ENCODE assay signal across 11 cellular contexts in genomic region chr15:45589296-45589695, GRCh38. TPM values are rescaled to one million over a fixed set of nuclear protein-coding genes. Genes with fewer than 3 reads are reported as not detected.
DNase-seq lines count a peak whose midpoint lies in the region; ATAC-seq, FAIRE-seq and TF ChIP-seq lines count a peak whose summit lies in the region.
"Had no signal": no experiment of that assay in that cellular context is flagged by ENCODE, and none has a peak within 500 bp of the region (broad histone marks: within the 10 kb centered on the region; RNA-seq: fewer than 3 reads in every experiment).

No MANE protein-coding gene starts in this region.

- no peaks in the 10 kb centered on the region for H3K36me3 ChIP-seq in CD4-positive, alpha-beta memory T cell (ENCODE audit: insufficient read depth, low read length)
- no peaks in the 10 kb centered on the region; the same call in 1 of the 2 replicates for H3K36me3 ChIP-seq in MM.1S (replicated peaks; ENCODE audit: insufficient read depth, low read length)

- H3K27ac ChIP-seq in CD4-positive, alpha-beta memory T cell (ENCODE audit: low read depth, low read length) = no peak overlapping the region
- H3K27ac ChIP-seq in MM.1S (ENCODE audit: low read length) = no peak overlapping the region

- H3K27me3 ChIP-seq in CD4-positive, alpha-beta memory T cell (ENCODE audit: insufficient read depth, low read length) = no peaks in the 10 kb centered on the region
- no peaks in the 10 kb centered on the region for H3K27me3 ChIP-seq in MM.1S (replicated peaks; ENCODE audit: insufficient read depth, low read length)

- POLR2A ChIA-PET in CD4-positive, alpha-beta memory T cell (lab: Charles Lee; ENCODE audit: partially characterized antibody) = interaction anchor here (3.8 kb wide), 2 partner anchors 45 to 187 kb away, joined by 39 to 44 read pairs; partner anchors contain the start of gene SQOR

- H3K4me3 Mint-ChIP-seq in CD4-positive, alpha-beta memory T cell = peak overlapping the region in 6 of 8 donors; percentile 26 to 100 (median 100)
- H3K4me3 Mint-ChIP-seq in chondrocyte (ENCODE audit: unreplicated experiment) (peak overlapping the region; percentile 99), nephron (peak overlapping the region; percentile 95 to 97 (median 95))

- CTCF ChIA-PET in CD4-positive, alpha-beta memory T cell (lab: Charles Lee; ENCODE audit: partially characterized antibody) = interaction anchor here (1.0 to 4.4 kb wide), 3 partner anchors 24 to 158 kb away, joined by 3 to 32 read pairs (median 9); no protein-coding TSS in a partner anchor

- peaks cover 83% of the 10 kb centered on the region for H3K79me2 ChIP-seq in MM.1S (ENCODE audit: low read length)

- TF ChIP-seq CTCF in MM.1S (IDR thresholded peaks at IDR 0.05; ENCODE audit: low read length) (no peak), chondrocyte (IDR thresholded peaks at IDR 0.05) (no peak), nephron (IDR thresholded peaks at IDR 0.05; ENCODE audit: unreplicated experiment in 3 of 3) (no peak)

- peaks cover 6 to 26% of the 10 kb centered on the region in 2 donors for H3K36me3 Mint-ChIP-seq in CD4-positive, alpha-beta memory T cell
- H3K36me3 Mint-ChIP-seq in chondrocyte (ENCODE audit: low read depth) (no peaks in the 10 kb centered on the region), nephron (ENCODE audit: low read depth) (peaks cover 20% of the 10 kb centered on the region)

- H3K9me3 ChIP-seq in CD4-positive, alpha-beta memory T cell (ENCODE audit: control insufficient read depth in 1 of 2, low read length in 2 of 2) = no peaks in the 10 kb centered on the region
- no peaks in the 10 kb centered on the region for H3K9me3 ChIP-seq in MM.1S (replicated peaks; ENCODE audit: insufficient read depth, low read length)

- peak overlapping the region; percentile 92 for H3K4me2 ChIP-seq in MM.1S (ENCODE audit: low read depth, low read length)

- intact Hi-C loops in CD4-positive, alpha-beta memory T cell (cut with micrococcal nuclease) = loop anchor here (10.0 kb wide), 1 partner anchor 1164 kb away; the partner anchor contains the start of gene CTDSPL2

- H2AFZ ChIP-seq in MM.1S (ENCODE audit: low read length) = no peak overlapping the region

- H3K4me3 ChIP-seq in CD4-positive, alpha-beta memory T cell (ENCODE audit: low read length in 2 of 2) = no peak overlapping the region
- H3K4me3 ChIP-seq in MM.1S (ENCODE audit: low read length) = no peak overlapping the region

- peak overlapping the region in 1 of 7 donors; percentile 57 for H3K27ac Mint-ChIP-seq in CD4-positive, alpha-beta memory T cell
- peak overlapping the region; percentile 100 for H3K27ac Mint-ChIP-seq in chondrocyte (ENCODE audit: unreplicated experiment)
- peak overlapping the region; percentile 100 for H3K27ac Mint-ChIP-seq in nephron

- H3K9me2 ChIP-seq in MM.1S (replicated peaks; ENCODE audit: insufficient read depth, low read length) = no peaks in the 10 kb centered on the region

- H3K4me1 Mint-ChIP-seq in CD4-positive, alpha-beta memory T cell = peaks cover 22 to 48% (median 36%) of the 10 kb centered on the region in 4 donors
- H3K4me1 Mint-ChIP-seq in chondrocyte (ENCODE audit: low read depth) (peaks cover 37% of the 10 kb centered on the region), nephron (peaks cover 23% of the 10 kb centered on the region)

- H4K20me1 ChIP-seq in MM.1S (ENCODE audit: insufficient read depth, low read length) = no peaks in the 10 kb centered on the region

- H3K9ac ChIP-seq in MM.1S (ENCODE audit: low read length) = no peak overlapping the region

- H3K27me3 Mint-ChIP-seq in CD4-positive, alpha-beta memory T cell = no peaks in the 10 kb centered on the region
- H3K27me3 Mint-ChIP-seq in chondrocyte (ENCODE audit: low read depth) (no peaks in the 10 kb centered on the region), nephron (ENCODE audit: low read depth) (no peaks in the 10 kb centered on the region)

- DNase-seq in CD4-positive, alpha-beta memory T cell = no peak
- DNase-seq in MM.1S = no peak
- no peak for DNase-seq in chondrocyte (ENCODE audit: low spot score)
- no peak for DNase-seq in urothelium cell line (ENCODE audit: low spot score)
- DNase-seq in MV-4-11 (lab: John Stamatoyannopoulos, UW) = no peak
- DNase-seq in C1 segment of cervical spinal cord (lab: John Stamatoyannopoulos, UW) = no peak
- DNase-seq: NCI-H524, T1000 had no signal

- H3K9me3 Mint-ChIP-seq in CD4-positive, alpha-beta memory T cell = no peaks in the 10 kb centered on the region
- H3K9me3 Mint-ChIP-seq in chondrocyte (ENCODE audit: low read depth) (no peaks in the 10 kb centered on the region), nephron (peaks cover 5% of the 10 kb centered on the region)

- no peak for ATAC-seq in GM19397 (IDR thresholded peaks at IDR 0.05; ENCODE audit: unreplicated experiment)
- ATAC-seq: left lobe of liver had no signal

- peaks cover 44% of the 10 kb centered on the region for H3K4me1 ChIP-seq in CD4-positive, alpha-beta memory T cell (ENCODE audit: insufficient read depth, low read length)
- H3K4me1 ChIP-seq in MM.1S (ENCODE audit: low read length) = peaks cover 17% of the 10 kb centered on the region

- H3F3A ChIP-seq in MM.1S (ENCODE audit: insufficient read depth, low read length) = no peaks in the 10 kb centered on the region

- no peak for FAIRE-seq in urothelium cell line (lab: Jason Lieb, UNC)

RNA-seq across cellular contexts. Expression of gene BLOC1S6, which starts 2.1 kb away (rescaled TPM):
- total RNA-seq in CD4-positive, alpha-beta memory T cell = 10 to 100 TPM; 43.0 to 43.9 TPM
- 10 to 100 TPM; 38.8 to 40.7 TPM for polyA plus RNA-seq in CD4-positive, alpha-beta memory T cell
- 49.2 to 51.4 TPM (median 50.9 TPM) in 3 replicates for total RNA-seq in chondrocyte

RNA-seq across cellular contexts. Expression of gene SQOR, which starts 45.5 kb away (rescaled TPM):
- 10 to 100 TPM; 47.9 to 51.0 TPM for total RNA-seq in CD4-positive, alpha-beta memory T cell
- polyA plus RNA-seq in CD4-positive, alpha-beta memory T cell = 100 to 1,000 TPM; 118 to 183 TPM
- 8.9 to 10.9 TPM (median 10.5 TPM) in 3 replicates for total RNA-seq in chondrocyte
